In the genomic region with DNA sequence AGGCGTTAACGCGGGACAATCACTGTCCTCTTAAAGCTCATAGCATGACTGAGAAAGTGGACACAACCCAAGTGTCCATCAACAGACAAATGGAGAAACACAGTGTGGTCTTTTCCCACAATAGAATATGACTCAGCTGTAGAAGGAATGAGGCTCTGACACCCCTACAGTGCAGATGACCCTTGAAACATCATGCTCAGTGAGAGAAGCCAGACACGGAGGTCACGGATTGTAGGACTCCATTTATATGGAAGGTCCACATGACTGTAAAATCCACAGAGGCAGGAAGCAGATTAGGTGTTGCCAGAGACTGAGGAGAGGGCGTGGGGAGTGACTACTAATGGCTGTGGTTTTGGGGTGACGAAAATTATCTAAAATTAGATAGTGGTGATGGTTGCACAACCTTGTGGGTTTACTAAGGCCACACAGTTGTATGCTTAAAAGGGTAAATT, we compare ENCODE assay signal across 10 cellular contexts. TPM values are rescaled to one million over a fixed set of nuclear protein-coding genes. Genes with fewer than 3 reads are reported as not detected.
DNase-seq lines count a peak whose midpoint lies in the region; ATAC-seq and TF ChIP-seq lines count a peak whose summit lies in the region.
"Had no signal": no experiment of that assay in that cellular context is flagged by ENCODE, and none has a peak within 500 bp of the region (broad histone marks: within the 10 kb centered on the region; RNA-seq: fewer than 3 reads in every experiment).

No MANE protein-coding gene starts in this region.

- H3K4me2 ChIP-seq in osteoblast (ENCODE audit: insufficient read depth, low read length): peak overlapping the region; percentile 43
- H3K4me2 ChIP-seq: SK-N-SH had no signal

- TF ChIP-seq CTCF in astrocyte of the spinal cord (IDR thresholded peaks at IDR 0.05; ENCODE audit: low read depth, low read length) (no peak), osteoblast (IDR thresholded peaks at IDR 0.05; ENCODE audit: extremely low read depth, low read depth, low read length) (no peak)

- H3K4me1 ChIP-seq in osteoblast (ENCODE audit: insufficient read depth, low read length): peaks cover 7% of the 10 kb centered on the region

- H3K79me2 ChIP-seq in osteoblast (ENCODE audit: insufficient read depth, low read length): no peaks in the 10 kb centered on the region

- peak; percentile 28 for ATAC-seq in activated CD4-positive, alpha-beta T cell treated with anti-CD3 and anti-CD28 coated beads for 36 hours
- ATAC-seq in HG02981 (IDR thresholded peaks at IDR 0.05; ENCODE audit: unreplicated experiment): no peak

- CTCF ChIA-PET in activated CD4-positive, alpha-beta T cell treated with anti-CD3 and anti-CD28 coated beads for 36 hours (lab: Charles Lee): no interaction called here

- no peak overlapping the region for H3K27ac Mint-ChIP-seq in activated CD4-positive, alpha-beta T cell treated with anti-CD3 and anti-CD28 coated beads for 36 hours

- POLR2A ChIA-PET in activated CD4-positive, alpha-beta T cell treated with anti-CD3 and anti-CD28 coated beads for 36 hours (lab: Charles Lee): no interaction called here

- in situ Hi-C loops in astrocyte of the spinal cord (cut with HindIII; ENCODE audit: low sequenced_read_pairs): no loop called here

- H3K4me3 Mint-ChIP-seq in activated CD4-positive, alpha-beta T cell treated with anti-CD3 and anti-CD28 coated beads for 36 hours: no peak overlapping the region

- no peaks in the 10 kb centered on the region for H4K20me1 ChIP-seq in osteoblast (ENCODE audit: insufficient read depth, low read length)

- peak overlapping the region; percentile 47 for H3K27ac ChIP-seq in osteoblast (ENCODE audit: low read depth, low read length)

- peaks cover 17% of the 10 kb centered on the region for H3K4me1 Mint-ChIP-seq in activated CD4-positive, alpha-beta T cell treated with anti-CD3 and anti-CD28 coated beads for 36 hours

- no peaks in the 10 kb centered on the region for H3K9me3 Mint-ChIP-seq in activated CD4-positive, alpha-beta T cell treated with anti-CD3 and anti-CD28 coated beads for 36 hours (ENCODE audit: low read depth)

- H3K27me3 Mint-ChIP-seq in activated CD4-positive, alpha-beta T cell treated with anti-CD3 and anti-CD28 coated beads for 36 hours: no peaks in the 10 kb centered on the region

- no peak overlapping the region for H3K4me3 ChIP-seq in astrocyte of the spinal cord (ENCODE audit: low read depth, low read length)
- H3K4me3 ChIP-seq in osteoblast (ENCODE audit: insufficient read depth, low read length): peak overlapping the region; percentile 22
- H3K4me3 ChIP-seq in H7 (ENCODE audit: insufficient read depth, low read depth, low read length): no peak overlapping the region

- DNase-seq in activated CD4-positive, alpha-beta T cell treated with anti-CD3 and anti-CD28 coated beads for 36 hours: no peak
- no peak for DNase-seq in activated CD4-positive, alpha-beta T cell treated with anti-CD3 and anti-CD28 coated beads for 4 hours
- DNase-seq in LHCN-M2 (ENCODE audit: low read depth) (peak; percentile 96), astrocyte of the spinal cord (ENCODE audit: low read depth, low spot score) (peak; percentile 75), osteoblast (ENCODE audit: insufficient read length, low spot score, missing footprints) (peak; percentile 88), H7 (no peak)
- no peak for DNase-seq in stimulated activated CD4-positive, alpha-beta T cell treated with anti-CD3 and anti-CD28 coated beads, Interleukin-2, amount 100 ng/mL, for 48 hours
- DNase-seq: anterior cingulate cortex, SK-N-SH had no signal

- no peaks in the 10 kb centered on the region for H3K9me3 ChIP-seq in osteoblast (ENCODE audit: low read depth, low read length)
- H3K9me3 ChIP-seq: SK-N-SH had no signal

- H2AFZ ChIP-seq in osteoblast (ENCODE audit: low read length): peak overlapping the region; percentile 74

- H3K36me3 Mint-ChIP-seq in activated CD4-positive, alpha-beta T cell treated with anti-CD3 and anti-CD28 coated beads for 36 hours (ENCODE audit: low read depth): no peaks in the 10 kb centered on the region

- intact Hi-C loops in activated CD4-positive, alpha-beta T cell treated with anti-CD3 and anti-CD28 coated beads for 36 hours (cut with DNase I, micrococcal nuclease): no loop called here

- H3K27me3 ChIP-seq in osteoblast (ENCODE audit: insufficient read depth, low read length) (no peaks in the 10 kb centered on the region), H7 (ENCODE audit: control insufficient read depth, insufficient read depth, low read length) (no peaks in the 10 kb centered on the region)

- no peaks in the 10 kb centered on the region for H3K36me3 ChIP-seq in osteoblast (ENCODE audit: insufficient read depth, low read length)
- H3K36me3 ChIP-seq in H7 (replicated peaks; ENCODE audit: control insufficient read depth, insufficient read depth, low read length): no peaks in the 10 kb centered on the region

RNA-seq across cellular contexts. Expression of gene NCAPG2, which starts 6.1 kb away (rescaled TPM):
- total RNA-seq in activated CD4-positive, alpha-beta T cell treated with anti-CD3 and anti-CD28 coated beads for 36 hours: 100 to 1,000 TPM in 1 of 2 experiments, 10 to 100 TPM in 1; 85.4 to 127 TPM
- total RNA-seq in LHCN-M2 (2014; rRNA removed) (73.7 and 83.5 TPM in 2 replicates), osteoblast (8.0 TPM in 2 replicates)
- polyA plus RNA-seq in LHCN-M2 (2012): 44.0 TPM
- total RNA-seq in H7 (2014; rRNA removed; shearing (Covaris generic)): 41.1 and 50.9 TPM in 2 replicates

Comparison
In these comparisons a context has a peak if more than half of its experiments do, and no peak if none do; other contexts are left out.
1. DNase-seq: peak in LHCN-M2 (single experiment), astrocyte of the spinal cord (single experiment) and osteoblast (single experiment); none in activated CD4-positive, alpha-beta T cell treated with anti-CD3 and anti-CD28 coated beads for 36 hours (single experiment), activated CD4-positive, alpha-beta T cell treated with anti-CD3 and anti-CD28 coated beads for 4 hours (0 of 2), stimulated activated CD4-positive, alpha-beta T cell treated with anti-CD3 and anti-CD28 coated beads, Interleukin-2, amount 100 ng/mL, for 48 hours (0 of 2) and H7 (single experiment).